In the genomic region with DNA sequence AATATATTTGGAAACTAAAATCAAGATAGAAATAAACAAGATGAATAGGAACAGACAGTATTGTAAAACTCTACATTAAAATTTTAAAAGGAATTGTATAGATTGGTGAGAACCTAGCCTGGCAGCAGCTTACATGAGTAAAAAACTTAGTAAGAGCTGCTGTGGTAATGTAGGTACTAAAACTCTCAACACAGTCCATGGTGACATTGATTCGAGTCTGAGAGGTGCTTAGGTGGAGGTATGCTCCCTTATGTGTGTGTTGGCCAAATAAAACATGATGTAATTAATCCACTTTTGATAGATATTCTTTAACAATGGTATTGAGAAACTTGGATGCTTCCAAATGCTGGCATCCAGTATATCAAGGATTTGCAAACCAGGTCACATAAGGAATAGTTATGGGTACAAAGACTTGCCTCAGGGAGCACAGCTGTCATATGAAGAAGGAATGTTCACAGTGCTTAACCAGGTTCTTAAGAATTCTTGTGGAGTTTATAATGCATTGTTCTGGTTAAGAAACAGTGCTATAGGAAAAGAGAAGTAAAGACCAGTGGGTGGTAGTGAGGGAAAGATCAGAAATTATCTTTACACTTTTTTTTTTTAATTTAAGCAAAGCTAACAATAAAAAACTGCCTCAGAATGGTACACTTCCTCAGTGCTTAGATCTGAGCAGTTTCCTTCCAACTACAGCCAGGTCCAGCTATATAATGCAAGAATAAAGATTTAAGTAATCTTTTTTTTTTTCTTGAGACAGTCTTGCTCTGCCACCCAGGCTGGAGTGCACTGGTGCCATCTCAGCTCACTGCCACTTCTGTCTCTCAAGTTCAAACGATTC, we compare ENCODE assay signal across 1 cellular context.
TF ChIP-seq lines count a peak whose summit lies in the region.

No MANE protein-coding gene starts in this region.

TF ChIP-seq in SK-N-SH treated with all-trans-retinoic acid at 6 μM for 48 hours, 23 proteins besides CTCF, POLR2A, EP300 and RAD21:
- TF ChIP-seq POU6F1 (CRISPR knock-in tag; IDR thresholded peaks at IDR 0.05; ENCODE audit: borderline replicate concordance, low read depth) (no peak), GLIS3 (CRISPR knock-in tag; IDR thresholded peaks at IDR 0.05) (no peak), CSDC2 (CRISPR knock-in tag; IDR thresholded peaks at IDR 0.05) (no peak), RARB (CRISPR knock-in tag; IDR thresholded peaks at IDR 0.05) (no peak), ZNF8 (CRISPR knock-in tag; IDR thresholded peaks at IDR 0.05) (no peak), ZC3H10 (CRISPR knock-in tag; IDR thresholded peaks at IDR 0.05) (no peak), SNAI2 (CRISPR knock-in tag; IDR thresholded peaks at IDR 0.05) (no peak), OSR1 (CRISPR knock-in tag; IDR thresholded peaks at IDR 0.05) (no peak), ESRRG (CRISPR knock-in tag; IDR thresholded peaks at IDR 0.05) (no peak), TOX (CRISPR knock-in tag; IDR thresholded peaks at IDR 0.05; ENCODE audit: borderline replicate concordance) (no peak), ARNTL (CRISPR knock-in tag; IDR thresholded peaks at IDR 0.05; ENCODE audit: borderline replicate concordance, low read depth) (no peak), TCF4 (CRISPR knock-in tag; IDR thresholded peaks at IDR 0.05; ENCODE audit: borderline replicate concordance) (no peak), ISL1 (CRISPR knock-in tag; IDR thresholded peaks at IDR 0.05) (no peak), ZNF70 (CRISPR knock-in tag; IDR thresholded peaks at IDR 0.05) (no peak), PATZ1 (CRISPR knock-in tag; IDR thresholded peaks at IDR 0.05; ENCODE audit: borderline replicate concordance) (no peak), PPARA (CRISPR knock-in tag; IDR thresholded peaks at IDR 0.05; ENCODE audit: borderline replicate concordance) (no peak), BACH2 (CRISPR knock-in tag; IDR thresholded peaks at IDR 0.05; ENCODE audit: borderline replicate concordance) (no peak), ZFP30 (CRISPR knock-in tag; IDR thresholded peaks at IDR 0.05) (no peak)
- TF ChIP-seq, protein P1, sequence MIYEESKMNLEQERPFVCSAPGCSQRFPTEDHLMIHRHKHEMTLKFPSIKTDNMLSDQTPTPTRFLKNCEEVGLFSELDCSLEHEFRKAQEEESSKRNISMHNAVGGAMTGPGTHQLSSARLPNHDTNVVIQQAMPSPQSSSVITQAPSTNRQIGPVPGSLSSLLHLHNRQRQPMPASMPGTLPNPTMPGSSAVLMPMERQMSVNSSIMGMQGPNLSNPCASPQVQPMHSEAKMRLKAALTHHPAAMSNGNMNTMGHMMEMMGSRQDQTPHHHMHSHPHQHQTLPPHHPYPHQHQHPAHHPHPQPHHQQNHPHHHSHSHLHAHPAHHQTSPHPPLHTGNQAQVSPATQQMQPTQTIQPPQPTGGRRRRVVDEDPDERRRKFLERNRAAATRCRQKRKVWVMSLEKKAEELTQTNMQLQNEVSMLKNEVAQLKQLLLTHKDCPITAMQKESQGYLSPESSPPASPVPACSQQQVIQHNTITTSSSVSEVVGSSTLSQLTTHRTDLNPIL (CRISPR knock-in tag; IDR thresholded peaks at IDR 0.05; ENCODE audit: low read depth), result no peak
